In the genomic region with DNA sequence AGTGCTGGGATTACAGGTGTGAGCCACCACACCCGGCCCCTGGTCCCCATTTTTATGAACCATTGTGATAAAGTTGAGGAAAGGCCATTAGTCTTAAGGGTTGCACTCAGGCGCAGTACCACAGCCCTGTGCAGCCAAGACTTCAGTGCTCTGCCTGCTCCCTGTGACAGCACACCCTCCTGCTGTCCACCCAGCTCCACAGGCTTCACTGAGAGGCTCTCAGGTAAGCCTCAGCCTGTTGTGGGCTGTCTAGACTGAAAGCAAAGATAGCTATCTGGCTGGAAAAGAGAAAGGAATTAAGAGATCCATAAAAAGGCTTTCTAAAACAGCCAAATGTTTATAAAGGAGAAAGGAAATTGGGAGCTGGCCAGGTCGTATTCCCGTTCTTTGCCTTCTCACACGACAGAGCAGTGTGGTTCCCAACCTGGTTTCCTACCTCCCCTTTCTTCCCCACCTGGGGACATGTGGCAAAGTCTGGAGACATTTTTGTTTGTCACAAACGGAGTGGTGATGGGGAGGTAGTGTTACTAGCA, we compare ENCODE assay signal across 15 cellular contexts. TPM values are rescaled to one million over a fixed set of nuclear protein-coding genes. Genes with fewer than 3 reads are reported as not detected.
DNase-seq lines count a peak whose midpoint lies in the region; ATAC-seq and TF ChIP-seq lines count a peak whose summit lies in the region.
"Had no signal": no experiment of that assay in that cellular context is flagged by ENCODE, and none has a peak within 500 bp of the region (broad histone marks: within the 10 kb centered on the region; RNA-seq: fewer than 3 reads in every experiment).

No MANE protein-coding gene starts in this region.

- DNase-seq in GM23248 (no peak), M059J (ENCODE audit: low read depth) (peak; percentile 23), fibroblast of villous mesenchyme (ENCODE audit: low read depth) (peak; percentile 72), NCI-H1694 treated with DMSO at 0.1 percent for 48 hours (lab: John Stamatoyannopoulos, UW) (no peak)
- DNase-seq: activated CD8-positive, alpha-beta memory T cell treated with anti-CD3 and anti-CD28 coated beads, Interleukin-2, amount 10 ng/mL, durations not matched to agents 7 days and 5 days; cortex of kidney; NCI-H187; NCI-H510A treated with DMSO at 0.1 percent for 48 hours; stimulated activated CD4-positive, alpha-beta T cell treated with anti-CD3 and anti-CD28 coated beads, Interleukin-15, amount 100 ng/mL, for 24 hours had no signal

- H3K4me1 ChIP-seq in GM23248 (ENCODE audit: insufficient read depth) (peaks cover 4% of the 10 kb centered on the region; the same call in 1 of the 2 replicates), rectal smooth muscle tissue (ENCODE audit: control insufficient read depth, insufficient read depth, low read length) (no peaks in the 10 kb centered on the region)
- H3K4me1 ChIP-seq: Caco-2, HAP-1 had no signal

- H3K9me3 ChIP-seq in GM23248 (ENCODE audit: low read depth) = no peaks in the 10 kb centered on the region
- H3K9me3 ChIP-seq: Caco-2, HAP-1 had no signal

- H3K4me2 ChIP-seq in GM23248 (ENCODE audit: unreplicated experiment) = no peak overlapping the region

- H3K9me2 ChIP-seq in GM23248 (ENCODE audit: insufficient read depth) = no peaks in the 10 kb centered on the region

- H3K9ac ChIP-seq in GM23248 (no peak overlapping the region), rectal smooth muscle tissue (ENCODE audit: low read length) (no peak overlapping the region)

- H3K27ac ChIP-seq in GM23248 (peak overlapping the region; percentile 21; the same call in 1 of the 2 replicates), rectal smooth muscle tissue (ENCODE audit: low read depth, low read length) (peak overlapping the region; percentile 55)

- H4K20me1 ChIP-seq in GM23248 (ENCODE audit: insufficient read depth) = no peaks in the 10 kb centered on the region

- H3K4me3 ChIP-seq in GM23248 (no peak overlapping the region), fibroblast of villous mesenchyme (ENCODE audit: low read depth, low read length) (no peak overlapping the region), rectal smooth muscle tissue (ENCODE audit: low read length) (no peak overlapping the region)
- H3K4me3 ChIP-seq: HAP-1 had no signal

- H3F3A ChIP-seq in GM23248 (ENCODE audit: insufficient read depth) = no peaks in the 10 kb centered on the region

- no peak for TF ChIP-seq CTCF in fibroblast of villous mesenchyme (IDR thresholded peaks at IDR 0.05; ENCODE audit: insufficient read depth, low read depth, low read length)

- no peak for ATAC-seq in HG02981 (IDR thresholded peaks at IDR 0.05; ENCODE audit: unreplicated experiment)
- no peak for ATAC-seq in GM18870 (IDR thresholded peaks at IDR 0.05; ENCODE audit: unreplicated experiment)
- ATAC-seq: activated CD8-positive, alpha-beta memory T cell treated with anti-CD3 and anti-CD28 coated beads, Interleukin-2, amount 10 ng/mL, durations not matched to agents 7 days and 5 days; left lobe of liver had no signal

- H3K27me3 ChIP-seq in GM23248 (replicated peaks; ENCODE audit: insufficient read depth) (no peaks in the 10 kb centered on the region), rectal smooth muscle tissue (ENCODE audit: control insufficient read depth, insufficient read depth, low read length) (no peaks in the 10 kb centered on the region)

- no peaks in the 10 kb centered on the region for H3K79me2 ChIP-seq in GM23248 (ENCODE audit: insufficient read depth)

- in situ Hi-C loops in GM23248 (cut with MboI) = loop anchor here (5.0 to 25.0 kb wide), 4 partner anchors 203 to 998 kb away; a partner anchor contains a TSS

- no peaks in the 10 kb centered on the region for H3K36me3 ChIP-seq in GM23248 (ENCODE audit: low read depth)
- H3K36me3 ChIP-seq in rectal smooth muscle tissue (ENCODE audit: control insufficient read depth, insufficient read depth, low read length) = no peaks in the 10 kb centered on the region
- H3K36me3 ChIP-seq: HAP-1 had no signal

- 40 to 43% methylated on average over 6 of the region's 6 CpGs for WGBS in GM23248 (ENCODE audit: low coverage in 1 of 2, low lambda C conversion rate in 2 of 2, missing lambda C conversion rate in 2 of 2), 2 experiments

- no peak overlapping the region for H2AFZ ChIP-seq in GM23248

RNA-seq across cellular contexts. Expression of a gene that starts 19.1 kb away (rescaled TPM):
- total RNA-seq in GM23248 (2014; rRNA removed; shearing (Covaris generic)) = 57.3 and 74.2 TPM in 2 replicates
- 50.1 and 53.4 TPM in 2 replicates for polyA plus RNA-seq in GM23248 (2016; fragmentation: Nextera tagmentation; extraction: Ambion mirVana)
- 32.8 and 41.4 TPM in 2 replicates for total RNA-seq in M059J (2014; rRNA removed; shearing (Covaris generic))
- total RNA-seq in fibroblast of villous mesenchyme = 76.0 and 103 TPM in 2 replicates

Comparison
In these comparisons a context has a peak if more than half of its experiments do, and no peak if none do; other contexts are left out.
1. DNase-seq: peak in M059J (single experiment) and fibroblast of villous mesenchyme (single experiment); none in GM23248 (single experiment) and NCI-H1694 treated with DMSO at 0.1 percent for 48 hours (single experiment).